ENCODE assay signal across 8 cellular contexts in the genomic region with DNA sequence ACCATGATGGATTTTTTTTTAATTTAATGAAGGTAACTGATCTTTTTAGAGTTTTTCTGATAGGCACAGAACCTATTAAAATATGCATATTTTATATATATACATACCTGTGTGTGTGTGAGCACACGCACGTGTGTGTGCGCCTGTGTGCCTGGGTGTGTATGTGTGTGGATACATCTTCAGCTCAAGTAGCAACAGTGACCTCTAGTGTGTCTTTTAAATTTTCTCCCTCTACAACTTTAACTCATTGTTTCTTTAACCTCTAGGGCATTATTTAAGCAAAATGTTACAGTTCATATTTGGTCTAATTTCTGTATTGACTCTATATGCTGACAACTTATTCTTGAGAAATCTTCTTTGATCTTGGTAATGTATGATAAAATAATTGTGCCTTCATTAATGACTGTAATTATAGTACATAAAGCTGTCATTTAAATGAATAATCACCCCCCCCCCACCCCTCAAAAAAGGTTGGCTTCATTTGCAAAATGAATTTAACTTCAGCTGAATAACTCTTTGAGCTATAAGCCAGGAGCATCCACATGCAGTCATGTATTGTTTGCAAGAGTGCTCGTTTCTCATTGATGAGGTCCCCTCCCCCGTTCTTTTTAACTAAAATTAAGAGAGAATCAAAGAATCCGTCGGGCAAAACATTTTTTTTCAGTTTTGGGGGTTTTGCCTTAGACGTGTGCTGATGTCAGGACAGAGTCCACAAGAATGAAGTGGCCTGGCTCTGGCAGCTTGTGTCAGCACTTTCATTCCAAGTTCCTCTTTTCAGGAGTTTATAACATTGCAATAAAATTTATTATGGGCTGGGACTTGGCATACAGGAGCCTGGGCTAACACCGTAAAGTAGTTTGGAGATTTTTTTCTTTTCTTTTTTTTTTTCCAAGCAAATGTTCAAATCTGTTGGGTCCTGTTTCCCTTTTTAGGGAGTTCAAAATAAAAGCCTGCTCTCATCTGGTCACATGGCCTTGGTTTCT.
DNase-seq lines count a peak whose midpoint lies in the region; ATAC-seq and TF ChIP-seq lines count a peak whose summit lies in the region.

No MANE protein-coding gene starts in this region.

- peak in 3 of 4 donors; percentile 42 to 71 (median 63) for ATAC-seq in psoas muscle
- no peak for ATAC-seq in HG02973 (IDR thresholded peaks at IDR 0.05; ENCODE audit: unreplicated experiment)

- intact Hi-C loops in PC-9 (cut with micrococcal nuclease; ENCODE audit: unreplicated experiment) (loop anchor here (1.0 to 10.0 kb wide), 4 partner anchors 40 to 1048 kb away; no protein-coding TSS in a partner anchor), psoas muscle (cut with DNase I) (loop anchor here in 1 of 2 donors (10.0 kb wide), 2 partner anchors 82 to 368 kb away; a partner anchor contains a TSS)

- no peaks in the 10 kb centered on the region for H3F3A ChIP-seq in PC-9 (ENCODE audit: insufficient read depth, low read depth)

- H3K27me3 ChIP-seq in BE2C (no peaks in the 10 kb centered on the region), PC-9 (ENCODE audit: insufficient read depth, low read depth) (no peaks in the 10 kb centered on the region), psoas muscle (ENCODE audit: insufficient read depth in 3 of 3, low read length in 2 of 3) (peaks cover 0 to 2% (median 0%) of the 10 kb centered on the region in 3 donors)

- TF ChIP-seq CTCF in BE2C (IDR thresholded peaks at IDR 0.05; ENCODE audit: low read depth, low read length) (peak; percentile 47), PC-9 (conservative IDR thresholded peaks at IDR 0.05) (peak; percentile 84), fibroblast of mammary gland (conservative IDR thresholded peaks at IDR 0.05; ENCODE audit: control insufficient read depth, insufficient read depth, low read depth, low read length) (peak; percentile 57), psoas muscle (IDR thresholded peaks at IDR 0.05) (peak; percentile 50)

- no peak overlapping the region for H3K4me3 ChIP-seq in BE2C (ENCODE audit: low read depth, low read length)
- no peak overlapping the region for H3K4me3 ChIP-seq in PC-9
- H3K4me3 ChIP-seq in fibroblast of mammary gland (ENCODE audit: control insufficient read depth, low read depth, low read length): no peak overlapping the region
- H3K4me3 ChIP-seq in psoas muscle: no peak overlapping the region

- POLR2A ChIA-PET in HEK293T (lab: Yijun Ruan, JAX) (no interaction called here), PC-9 (lab: Charles Lee; ENCODE audit: unreplicated experiment) (no interaction called here)

- H3K9me3 ChIP-seq in BE2C: no peaks in the 10 kb centered on the region
- no peaks in the 10 kb centered on the region for H3K9me3 ChIP-seq in PC-9 (ENCODE audit: insufficient read depth, low read depth)
- H3K9me3 ChIP-seq in psoas muscle: no peaks in the 10 kb centered on the region

- no peak overlapping the region for H2AFZ ChIP-seq in PC-9

- H4K20me1 ChIP-seq in PC-9 (ENCODE audit: insufficient read depth): no peaks in the 10 kb centered on the region

- H3K4me2 ChIP-seq in PC-9: no peak overlapping the region

- no peaks in the 10 kb centered on the region for H3K9me2 ChIP-seq in PC-9 (ENCODE audit: insufficient read depth)

- H3K36me3 ChIP-seq in BE2C (no peaks in the 10 kb centered on the region), PC-9 (ENCODE audit: low read depth) (no peaks in the 10 kb centered on the region), psoas muscle (ENCODE audit: insufficient read depth in 1 of 2, low read depth in 1 of 2) (no peaks in the 10 kb centered on the region)

- DNase-seq in BE2C: peak; percentile 8
- peak; percentile 26 for DNase-seq in HEK293T (ENCODE audit: extremely low spot score)
- DNase-seq in PC-9: peak in 1 of 2 experiments; percentile 50
- DNase-seq in fibroblast of mammary gland (ENCODE audit: low read depth): peak; percentile 69
- DNase-seq in psoas muscle: no peak
- no peak for DNase-seq in cerebellar nuclear complex (lab: John Stamatoyannopoulos, UW)
- no peak for DNase-seq in GM19240 (ENCODE audit: insufficient read length, low spot score)

- 38 to 46% (median 41%) methylated on average over 9 of the region's 9 CpGs for WGBS in psoas muscle, 3 donors

- CTCF ChIA-PET in HEK293T (lab: Yijun Ruan, JAX) (interaction anchor here (0.6 to 1.2 kb wide), 4 partner anchors 10 to 1027 kb away, joined by 3 to 4 read pairs (median 4); no protein-coding TSS in a partner anchor), PC-9 (lab: Charles Lee) (interaction anchor here (0.5 to 1.0 kb wide), 2 partner anchors 15 to 76 kb away, joined by 3 read pairs; no protein-coding TSS in a partner anchor)

- no peaks in the 10 kb centered on the region for H3K79me2 ChIP-seq in PC-9 (ENCODE audit: low read depth)

- H3K27ac ChIP-seq in PC-9 (no peak overlapping the region), psoas muscle (no peak overlapping the region)

- H3K4me1 ChIP-seq in BE2C (no peaks in the 10 kb centered on the region), PC-9 (replicated peaks; ENCODE audit: insufficient read depth) (no peaks in the 10 kb centered on the region), psoas muscle (no peaks in the 10 kb centered on the region)

- no TSS peak for BruUV-seq in PC-9 (replicated peaks; lab: Mats Ljungman, UMichigan)

TF ChIP-seq in HEK293T, 16 proteins besides CTCF, POLR2A, EP300 and RAD21:
- TF ChIP-seq BHLHE40 (IDR thresholded peaks at IDR 0.05; ENCODE audit: borderline replicate concordance) (no peak), SP1 (IDR thresholded peaks at IDR 0.05) (no peak)
- TF ChIP-seq, protein P1, sequence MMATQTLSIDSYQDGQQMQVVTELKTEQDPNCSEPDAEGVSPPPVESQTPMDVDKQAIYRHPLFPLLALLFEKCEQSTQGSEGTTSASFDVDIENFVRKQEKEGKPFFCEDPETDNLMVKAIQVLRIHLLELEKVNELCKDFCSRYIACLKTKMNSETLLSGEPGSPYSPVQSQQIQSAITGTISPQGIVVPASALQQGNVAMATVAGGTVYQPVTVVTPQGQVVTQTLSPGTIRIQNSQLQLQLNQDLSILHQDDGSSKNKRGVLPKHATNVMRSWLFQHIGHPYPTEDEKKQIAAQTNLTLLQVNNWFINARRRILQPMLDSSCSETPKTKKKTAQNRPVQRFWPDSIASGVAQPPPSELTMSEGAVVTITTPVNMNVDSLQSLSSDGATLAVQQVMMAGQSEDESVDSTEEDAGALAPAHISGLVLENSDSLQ (IDR thresholded peaks at IDR 0.05): peak; percentile 75

Comparison
In these comparisons a context has a peak if more than half of its experiments do, and no peak if none do; other contexts are left out.
1. DNase-seq: peak in BE2C (single experiment), HEK293T (single experiment) and fibroblast of mammary gland (single experiment); none in psoas muscle (0 of 2), cerebellar nuclear complex (0 of 2) and GM19240 (single experiment).
2. Peak in every context shown above with its lines, with median percentiles within 50 percentile points of each other: CTCF ChIP-seq.